ENCODE assay signal across 18 cellular contexts in the genomic region with DNA sequence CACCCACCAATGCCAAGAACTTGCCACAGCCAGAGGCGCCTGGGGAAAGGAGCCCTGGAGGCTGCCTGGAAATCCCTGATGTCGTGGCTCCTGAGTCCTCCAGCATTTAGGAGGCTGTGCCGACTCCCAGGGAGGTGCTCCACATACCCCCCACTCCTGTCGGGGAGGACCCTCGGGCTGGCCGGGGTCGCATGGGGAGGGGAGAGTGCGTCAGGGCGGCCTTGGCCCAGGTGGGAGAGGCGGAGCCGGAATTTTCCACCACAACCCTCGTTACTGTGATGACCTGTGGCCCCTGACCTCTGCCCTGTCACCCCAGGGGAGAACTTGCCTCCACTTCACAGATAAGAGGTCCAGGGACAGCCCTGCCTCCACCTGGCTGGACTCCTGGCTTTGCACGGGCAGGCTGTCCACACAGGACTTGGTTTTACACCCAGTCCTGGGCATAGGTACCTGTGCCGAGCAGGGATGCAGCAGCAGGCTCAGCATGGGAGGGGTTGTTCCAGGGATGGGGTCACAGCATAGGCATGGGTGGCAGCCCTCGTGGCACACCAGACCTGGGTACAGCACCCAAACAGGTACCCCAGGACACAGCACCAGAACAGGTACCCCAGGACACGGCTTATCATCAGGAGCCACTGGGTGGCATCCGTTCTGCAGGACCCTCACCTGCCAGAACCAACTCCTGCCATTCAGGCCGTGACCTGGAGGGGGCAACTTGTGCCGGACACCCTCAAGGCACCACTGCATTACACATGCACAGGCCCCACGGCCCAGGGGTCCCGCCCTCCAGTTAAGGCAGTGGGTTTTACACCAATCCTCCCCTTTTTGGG. TPM values are rescaled to one million over a fixed set of nuclear protein-coding genes. Genes with fewer than 3 reads are reported as not detected.
DNase-seq lines count a peak whose midpoint lies in the region; ATAC-seq and TF ChIP-seq lines count a peak whose summit lies in the region.
"Had no signal": no experiment of that assay in that cellular context is flagged by ENCODE, and none has a peak within 500 bp of the region (broad histone marks: within the 10 kb centered on the region; RNA-seq: fewer than 3 reads in every experiment).

No MANE protein-coding gene starts in this region.

- peaks cover 8% of the 10 kb centered on the region for H3K36me3 Mint-ChIP-seq in endothelial cell (ENCODE audit: low read depth, unreplicated experiment)
- H3K36me3 Mint-ChIP-seq in stimulated activated effector memory CD8-positive, alpha-beta T cell treated with anti-CD3 and anti-CD28 coated beads, Interleukin-12 subunit alpha, Interleukin-12 subunit beta, amount 100 ng/mL, for 72 hours: no peaks in the 10 kb centered on the region

- H3K79me2 ChIP-seq in SU-DHL-6 (ENCODE audit: insufficient read depth, low read length): no peaks in the 10 kb centered on the region

- H3K9ac ChIP-seq in SU-DHL-6 (ENCODE audit: low read length): no peak overlapping the region
- H3K9ac ChIP-seq: BLaER1 treated with 17β-estradiol and CSF1 and Interleukin-3, amounts not matched to agents 10 nM and 100 nM; KMS-11 had no signal

- H3K27me3 ChIP-seq in H7 (ENCODE audit: control insufficient read depth, insufficient read depth, low read length): no peaks in the 10 kb centered on the region
- no peaks in the 10 kb centered on the region for H3K27me3 ChIP-seq in SU-DHL-6 (ENCODE audit: low read length)
- H3K27me3 ChIP-seq: BLaER1 treated with 17β-estradiol and CSF1 and Interleukin-3, amounts not matched to agents 10 nM and 100 nM; esophagus squamous epithelium had no signal

- no peak overlapping the region for H3K27ac Mint-ChIP-seq in endothelial cell (ENCODE audit: unreplicated experiment)
- H3K27ac Mint-ChIP-seq in stimulated activated effector memory CD8-positive, alpha-beta T cell treated with anti-CD3 and anti-CD28 coated beads, Interleukin-12 subunit alpha, Interleukin-12 subunit beta, amount 100 ng/mL, for 72 hours: no peak overlapping the region
- H3K27ac Mint-ChIP-seq: immature natural killer cell, natural killer cell had no signal

- no peaks in the 10 kb centered on the region for H3K4me1 Mint-ChIP-seq in endothelial cell (ENCODE audit: unreplicated experiment)
- H3K4me1 Mint-ChIP-seq in stimulated activated effector memory CD8-positive, alpha-beta T cell treated with anti-CD3 and anti-CD28 coated beads, Interleukin-12 subunit alpha, Interleukin-12 subunit beta, amount 100 ng/mL, for 72 hours: no peaks in the 10 kb centered on the region
- H3K4me1 Mint-ChIP-seq: immature natural killer cell, natural killer cell had no signal

- no peaks in the 10 kb centered on the region for H3F3A ChIP-seq in SU-DHL-6 (ENCODE audit: insufficient read depth)

- H3K36me3 ChIP-seq in H7 (replicated peaks; ENCODE audit: control insufficient read depth, insufficient read depth, low read length) (no peaks in the 10 kb centered on the region), SU-DHL-6 (ENCODE audit: low read length) (no peaks in the 10 kb centered on the region)
- H3K36me3 ChIP-seq: esophagus squamous epithelium, spleen had no signal

- H4K20me1 ChIP-seq in SU-DHL-6 (ENCODE audit: low read depth, low read length): no peaks in the 10 kb centered on the region
- H4K20me1 ChIP-seq: BLaER1 treated with 17β-estradiol and CSF1 and Interleukin-3, amounts not matched to agents 10 nM and 100 nM had no signal

- DNase-seq in AG10803 (ENCODE audit: low read depth): no peak
- DNase-seq in H7: peak; percentile 93
- peak; percentile 81 for DNase-seq in iPS-NIHi11 (ENCODE audit: low spot score)
- DNase-seq in endothelial cell (ENCODE audit: low spot score): no peak
- no peak for DNase-seq in stimulated activated effector memory CD8-positive, alpha-beta T cell treated with anti-CD3 and anti-CD28 coated beads, Interleukin-12 subunit alpha, Interleukin-12 subunit beta, amount 100 ng/mL, for 72 hours (ENCODE audit: low spot score in 2 of 2)
- no peak for DNase-seq in NOMO-1 treated with DMSO at 0.1 percent for 48 hours (lab: John Stamatoyannopoulos, UW; ENCODE audit: unreplicated experiment)
- DNase-seq: esophagus squamous epithelium, GOT3, immature natural killer cell, natural killer cell, NCI-H2171 treated with DMSO at 0.1 percent for 48 hours, Right ventricle myocardium superior, spleen had no signal

- peaks cover 16% of the 10 kb centered on the region for H3K27me3 Mint-ChIP-seq in endothelial cell (ENCODE audit: unreplicated experiment)

- 0 out of 2 replicates have a peak, but pooled peaks cover 6% of the 10 kb centered on the region for H3K9me3 ChIP-seq in SU-DHL-6 (ENCODE audit: insufficient read depth, low read length)
- H3K9me3 ChIP-seq: esophagus squamous epithelium had no signal

- H3K9me3 Mint-ChIP-seq in endothelial cell (ENCODE audit: unreplicated experiment): peaks cover 5% of the 10 kb centered on the region
- peaks cover 4% of the 10 kb centered on the region for H3K9me3 Mint-ChIP-seq in stimulated activated effector memory CD8-positive, alpha-beta T cell treated with anti-CD3 and anti-CD28 coated beads, Interleukin-12 subunit alpha, Interleukin-12 subunit beta, amount 100 ng/mL, for 72 hours

- H3K4me3 ChIP-seq in AG10803 (ENCODE audit: low read length) (no peak overlapping the region), H7 (ENCODE audit: insufficient read depth, low read depth, low read length) (no peak overlapping the region), SU-DHL-6 (ENCODE audit: insufficient read depth, low read length, poor library complexity, severe bottlenecking) (no peak overlapping the region)
- H3K4me3 ChIP-seq: BLaER1 treated with 17β-estradiol and CSF1 and Interleukin-3, amounts not matched to agents 10 nM and 100 nM; esophagus squamous epithelium; spleen had no signal

- ATAC-seq in stimulated activated effector memory CD8-positive, alpha-beta T cell treated with anti-CD3 and anti-CD28 coated beads, Interleukin-12 subunit alpha, Interleukin-12 subunit beta, amount 100 ng/mL, for 72 hours: no peak
- ATAC-seq in GM19328 (IDR thresholded peaks at IDR 0.05; ENCODE audit: unreplicated experiment): no peak
- ATAC-seq: natural killer cell had no signal

- H3K9me2 ChIP-seq in SU-DHL-6 (replicated peaks; ENCODE audit: insufficient read depth, low read length): no peaks in the 10 kb centered on the region

- TF ChIP-seq CTCF in AG10803 (conservative IDR thresholded peaks at IDR 0.05; ENCODE audit: low read length) (0 out of 2 replicates have a peak, but pooled peaks have one; percentile 15), SU-DHL-6 (IDR thresholded peaks at IDR 0.05; ENCODE audit: insufficient read depth, low read length, poor library complexity, severe bottlenecking) (peak; percentile 28), endothelial cell (IDR thresholded peaks at IDR 0.05; ENCODE audit: unreplicated experiment) (no peak)

- H2AFZ ChIP-seq in SU-DHL-6 (ENCODE audit: low read depth, low read length, severe bottlenecking): no peak overlapping the region

- no peak overlapping the region for H3K4me2 ChIP-seq in SU-DHL-6 (ENCODE audit: low read depth, low read length, poor library complexity, severe bottlenecking)
- H3K4me2 ChIP-seq: BLaER1 treated with 17β-estradiol and CSF1 and Interleukin-3, amounts not matched to agents 10 nM and 100 nM; KMS-11 had no signal

- H3K27ac ChIP-seq in SU-DHL-6 (ENCODE audit: low read depth, low read length): no peak overlapping the region
- H3K27ac ChIP-seq: BLaER1 treated with 17β-estradiol and CSF1 and Interleukin-3, amounts not matched to agents 10 nM and 100 nM; esophagus squamous epithelium; KMS-11; spleen had no signal

- H3K4me3 Mint-ChIP-seq in endothelial cell (ENCODE audit: unreplicated experiment): no peak overlapping the region
- no peak overlapping the region for H3K4me3 Mint-ChIP-seq in stimulated activated effector memory CD8-positive, alpha-beta T cell treated with anti-CD3 and anti-CD28 coated beads, Interleukin-12 subunit alpha, Interleukin-12 subunit beta, amount 100 ng/mL, for 72 hours
- H3K4me3 Mint-ChIP-seq: immature natural killer cell, natural killer cell had no signal

RNA-seq across cellular contexts. Expression of gene AGXT, which starts 12.3 kb away (rescaled TPM):
- total RNA-seq in H7 (2014; rRNA removed; shearing (Covaris generic)): not detected in 2 replicates
- total RNA-seq in endothelial cell (ENCODE audit: unreplicated experiment): not detected
- total RNA-seq: bronchial epithelial cell, esophagus squamous epithelium, natural killer cell, Right ventricle myocardium superior had no signal

RNA-seq across cellular contexts. Expression of gene KIF1A, which starts 36.3 kb away (rescaled TPM):
- total RNA-seq in H7 (2014; rRNA removed; shearing (Covaris generic)): 46.8 and 51.6 TPM in 2 replicates
- 52.2 TPM for total RNA-seq in endothelial cell (ENCODE audit: unreplicated experiment)
- total RNA-seq: bronchial epithelial cell had no signal

RNA-seq across cellular contexts. Expression of gene MAB21L4, which starts 39.6 kb away (rescaled TPM):
- not detected in 2 replicates for total RNA-seq in H7 (2014; rRNA removed; shearing (Covaris generic))
- not detected for total RNA-seq in endothelial cell (ENCODE audit: unreplicated experiment)
- total RNA-seq: natural killer cell, Right ventricle myocardium superior had no signal

RNA-seq across cellular contexts. Expression of gene CROCC2, which starts 49.8 kb away (rescaled TPM):
- total RNA-seq in H7 (2014; rRNA removed; shearing (Covaris generic)): 0.38 TPM in 1 of 2 replicates, not detected in the other
- not detected for total RNA-seq in endothelial cell (ENCODE audit: unreplicated experiment)
- total RNA-seq: bronchial epithelial cell, esophagus squamous epithelium, Right ventricle myocardium superior had no signal

Comparison
In these comparisons a context has a peak if more than half of its experiments do, and no peak if none do; other contexts are left out.
1. DNase-seq: peak in H7 (single experiment) and iPS-NIHi11 (single experiment); none in AG10803 (single experiment), endothelial cell (single experiment), stimulated activated effector memory CD8-positive, alpha-beta T cell treated with anti-CD3 and anti-CD28 coated beads, Interleukin-12 subunit alpha, Interleukin-12 subunit beta, amount 100 ng/mL, for 72 hours (0 of 2) and NOMO-1 treated with DMSO at 0.1 percent for 48 hours (single experiment).